Comparison of ENCODE assay signal across 8 cellular contexts in the genomic region with DNA sequence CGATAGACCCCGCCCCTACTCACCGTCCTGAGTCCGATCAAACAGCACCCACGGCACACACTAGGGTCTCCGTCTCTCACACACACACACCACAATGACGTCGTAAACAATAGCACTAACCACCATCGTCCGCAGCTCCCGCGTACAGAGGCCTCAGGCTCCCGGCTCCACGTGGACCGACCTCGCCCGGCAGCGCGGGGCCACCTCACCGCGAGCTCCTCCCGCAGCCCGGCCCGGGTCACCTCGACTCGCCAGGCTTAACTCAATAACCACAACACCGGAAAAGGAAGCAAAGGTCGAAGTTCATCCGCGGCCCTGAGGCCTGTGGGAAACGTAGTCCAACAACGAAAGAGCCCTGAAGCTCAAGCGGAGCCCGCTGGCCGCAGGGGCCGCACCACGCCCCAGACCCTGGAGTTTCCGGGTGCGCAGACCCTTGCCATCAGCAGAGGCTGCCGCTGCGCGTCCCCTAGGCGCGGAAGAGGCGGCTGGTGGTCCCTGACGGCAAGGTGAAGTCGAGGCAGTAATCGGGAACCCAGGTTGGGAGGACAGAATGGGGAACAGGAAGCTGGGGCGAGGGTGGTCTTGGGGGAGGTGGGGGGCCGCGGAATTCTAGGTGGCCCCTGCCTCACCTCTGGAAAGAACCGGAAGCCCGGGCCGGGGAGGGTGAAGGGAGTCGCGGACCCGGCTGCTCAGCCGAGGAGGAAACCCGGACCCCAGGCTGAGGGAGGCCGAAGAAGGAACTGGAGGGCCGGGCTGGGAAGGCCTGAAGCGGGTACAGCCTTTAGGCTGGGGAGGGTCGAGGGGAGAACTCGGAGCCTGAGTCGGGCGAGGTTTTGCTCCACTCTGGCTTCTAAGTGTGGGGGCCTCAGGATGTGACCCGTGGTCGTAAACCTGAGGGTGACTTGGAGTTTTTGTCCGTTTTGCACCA. TPM values are rescaled to one million over a fixed set of nuclear protein-coding genes. Genes with fewer than 3 reads are reported as not detected.
DNase-seq lines count a peak whose midpoint lies in the region; ATAC-seq and TF ChIP-seq lines count a peak whose summit lies in the region.

A gene (minus strand): TSS at position 273 of the 928 bp plus-strand sequence. CDS start 946 bp downstream, outside the sequence.

- TF ChIP-seq CTCF in GM13976 (IDR thresholded peaks at IDR 0.05; ENCODE audit: borderline replicate concordance, control extremely low read depth, extremely low read depth, insufficient read depth, missing control alignments) (no peak), prostate gland (IDR thresholded peaks at IDR 0.05) (no peak)

- peaks cover 0 to 8% of the 10 kb centered on the region in 2 donors for H3K36me3 ChIP-seq in prostate gland
- peaks cover 11% of the 10 kb centered on the region for H3K36me3 ChIP-seq in urinary bladder (ENCODE audit: insufficient read depth)

- H3K4me3 ChIP-seq in prostate gland = peak within 1 kb of the TSS; percentile 68 to 81
- H3K4me3 ChIP-seq in urinary bladder (ENCODE audit: low read depth, low read length) = peak within 1 kb of the TSS; percentile 93

- ATAC-seq in HG02870 (IDR thresholded peaks at IDR 0.05; ENCODE audit: unreplicated experiment) = peak; percentile 88
- ATAC-seq in left ventricle myocardium superior = peak; percentile 99

- H3K27me3 ChIP-seq in prostate gland (replicated peaks; ENCODE audit: insufficient read depth) = no peaks in the 10 kb centered on the region

- peak within 1 kb of the TSS; percentile 80 to 82 for H3K27ac ChIP-seq in prostate gland
- peak within 1 kb of the TSS; percentile 93 for H3K27ac ChIP-seq in urinary bladder (ENCODE audit: low read depth)

- no peaks in the 10 kb centered on the region for H3K9me3 ChIP-seq in prostate gland

- in situ Hi-C loops in GM13976 (cut with MboI; ENCODE audit: low sequenced_read_pairs, unreplicated experiment) = no loop called here

- DNase-seq in GM13976 (ENCODE audit: low spot score) (peak; percentile 94), NCI-H146 treated with DMSO at 0.1 percent for 48 hours (lab: John Stamatoyannopoulos, UW; ENCODE audit: unreplicated experiment) (peak; percentile 84), T-helper 1 cell (peak; percentile 70 to 89 (median 77)), amniotic stem cell (lab: John Stamatoyannopoulos, UW) (peak; percentile 70), left ventricle myocardium superior (peak; percentile 88), prostate gland (ENCODE audit: low spot score) (peak; percentile 88)

- TF ChIP-seq POLR2A in prostate gland (IDR thresholded peaks at IDR 0.05) = peak; percentile 69

- WGBS in prostate gland = under 1% methylated on average over 69 of the region's 69 CpGs
- under 1% methylated on average over 69 of the region's 69 CpGs for WGBS in urinary bladder

- intact Hi-C loops in left ventricle myocardium superior (cut with micrococcal nuclease) = no loop called here
- intact Hi-C loops in prostate gland (cut with DNase I) = no loop called here

- H3K4me1 ChIP-seq in prostate gland (replicated peaks) (no peaks in the 10 kb centered on the region), urinary bladder (ENCODE audit: insufficient read depth) (peaks cover 2% of the 10 kb centered on the region)

RNA-seq across cellular contexts. Expression of the gene that starts here (rescaled TPM):
- total RNA-seq in left ventricle myocardium superior (16.9 TPM), prostate gland (10 to 100 TPM in 1 of 2 donors, 1 to 10 TPM in 1; 8.4 to 13.5 TPM), urinary bladder (36.2 TPM)
- polyA plus RNA-seq in urinary bladder = 6.4 TPM

Comparison
In these comparisons a context has a peak if more than half of its experiments do, and no peak if none do; other contexts are left out.
1. Peak in every context shown above with its lines: DNase-seq, ATAC-seq, H3K4me3 ChIP-seq and H3K27ac ChIP-seq.